8 cellular contexts compared by ENCODE assay signal in genomic region chr3:52983336-52983807, GRCh38.
DNase-seq lines count a peak whose midpoint lies in the region; ATAC-seq and TF ChIP-seq lines count a peak whose summit lies in the region.

No MANE protein-coding gene starts in this region.

- H3K4me1 Mint-ChIP-seq in activated B cell treated with CpG ODN at 0.5 μM for 24 hours = peaks cover 47% of the 10 kb centered on the region

- H3K36me3 ChIP-seq in uterus (no peaks in the 10 kb centered on the region), SJCRH30 (no peaks in the 10 kb centered on the region)

- H3K9me3 ChIP-seq in uterus (no peaks in the 10 kb centered on the region), SJCRH30 (replicated peaks) (no peaks in the 10 kb centered on the region)

- H3K36me3 Mint-ChIP-seq in activated B cell treated with CpG ODN at 0.5 μM for 24 hours (ENCODE audit: low read depth) = no peaks in the 10 kb centered on the region

- DNase-seq in activated B cell treated with CpG ODN at 0.5 μM for 24 hours (no peak), globus pallidus (ENCODE audit: low spot score) (peak; percentile 29), uterus (no peak), SJCRH30 (no peak), occipital lobe (lab: John Stamatoyannopoulos, UW) (no peak)
- DNase-seq in stimulated activated naive CD4-positive, alpha-beta T cell (lab: John Stamatoyannopoulos, UW) = peak; percentile 38 to 92 (median 67)

- H3K27me3 Mint-ChIP-seq in activated B cell treated with CpG ODN at 0.5 μM for 24 hours = no peaks in the 10 kb centered on the region

- TF ChIP-seq CTCF in activated B cell treated with CpG ODN at 0.5 μM for 24 hours (IDR thresholded peaks at IDR 0.05) (no peak), uterus (IDR thresholded peaks at IDR 0.05) (no peak)

- H3K4me1 ChIP-seq in uterus = no peaks in the 10 kb centered on the region
- no peaks in the 10 kb centered on the region; the same call in 1 of the 2 replicates for H3K4me1 ChIP-seq in SJCRH30

- intact Hi-C loops in activated B cell treated with CpG ODN at 0.5 μM for 24 hours (cut with micrococcal nuclease) (loop anchor here (1.0 to 2.0 kb wide), 4 partner anchors 35 to 63 kb away; partner anchors contain the start of gene SFMBT1), uterus (cut with DNase I; ENCODE audit: low total_unique reads) (no loop called here)

- no peaks in the 10 kb centered on the region for H3K27me3 ChIP-seq in uterus
- no peaks in the 10 kb centered on the region for H3K27me3 ChIP-seq in SJCRH30

- POLR2A ChIA-PET in activated B cell treated with CpG ODN at 0.5 μM for 24 hours (lab: Charles Lee) = interaction anchor here (0.8 to 2.6 kb wide), 6 partner anchors 48 to 213 kb away, joined by 3 to 22 read pairs (median 4); partner anchors contain the start of genes NEK4 and SFMBT1

- H3K27ac Mint-ChIP-seq in activated B cell treated with CpG ODN at 0.5 μM for 24 hours = peak overlapping the region; percentile 86

- H3K9me3 Mint-ChIP-seq in activated B cell treated with CpG ODN at 0.5 μM for 24 hours = no peaks in the 10 kb centered on the region

- no peak overlapping the region for H3K27ac ChIP-seq in uterus
- no peak overlapping the region for H3K27ac ChIP-seq in SJCRH30

- peak; percentile 81 for ATAC-seq in GM19324 (IDR thresholded peaks at IDR 0.05; ENCODE audit: low FRiP score, unreplicated experiment)
- peak; percentile 76 for ATAC-seq in HG03159 (IDR thresholded peaks at IDR 0.05; ENCODE audit: unreplicated experiment)
- ATAC-seq in activated B cell treated with CpG ODN at 0.5 μM for 24 hours (ENCODE audit: low read depth) = peak; percentile 85

- no peak for TF ChIP-seq POLR2A in uterus (IDR thresholded peaks at IDR 0.05)

- H3K4me3 ChIP-seq in uterus (no peak overlapping the region), SJCRH30 (no peak overlapping the region)

- CTCF ChIA-PET in activated B cell treated with CpG ODN at 0.5 μM for 24 hours (lab: Charles Lee) = interaction anchor here (0.7 to 1.3 kb wide), 3 partner anchors 13 to 52 kb away, joined by 3 read pairs; no protein-coding TSS in a partner anchor

- H3K4me3 Mint-ChIP-seq in activated B cell treated with CpG ODN at 0.5 μM for 24 hours = peak overlapping the region; percentile 36

Comparison
In these comparisons a context has a peak if more than half of its experiments do, and no peak if none do; other contexts are left out.
1. DNase-seq: peak in globus pallidus (single experiment) and stimulated activated naive CD4-positive, alpha-beta T cell (6 of 6); none in activated B cell treated with CpG ODN at 0.5 μM for 24 hours (single experiment), uterus (0 of 2), SJCRH30 (0 of 2) and occipital lobe (single experiment).
2. Peak in every context shown above with its lines, with median percentiles within 50 percentile points of each other: ATAC-seq.